Comparison of ENCODE assay signal across 1 cellular context in the genomic region with DNA sequence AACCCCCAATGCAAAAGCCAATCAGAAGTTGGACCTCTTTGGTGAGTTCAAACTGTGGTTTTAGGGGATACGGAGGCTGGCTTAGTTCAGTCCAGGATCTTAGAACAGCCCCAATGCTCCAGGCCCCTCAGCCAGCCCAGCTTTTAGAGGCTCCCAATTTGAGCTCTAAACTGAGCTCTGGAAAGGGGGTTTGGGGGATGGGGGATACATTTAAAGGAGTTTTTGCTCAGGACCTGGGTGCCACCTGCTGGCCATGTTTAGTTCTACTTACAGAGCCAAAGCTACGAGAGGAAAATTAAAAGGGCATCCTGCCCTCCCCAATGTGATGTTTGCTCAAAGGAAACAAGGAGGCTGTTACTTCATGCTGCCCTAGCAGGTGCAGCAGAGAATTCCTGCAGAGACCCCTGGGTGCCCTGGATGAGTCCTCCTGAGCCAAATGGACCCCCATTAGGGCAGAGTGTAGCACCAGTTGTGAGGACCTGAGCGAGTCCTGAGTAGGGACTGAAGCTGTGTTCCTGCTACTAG.
A peak's percentile ranks its signal among the peaks of the same experiment; 100 is the strongest.
TF ChIP-seq lines count a peak whose summit lies in the region.

No MANE protein-coding gene starts in this region.

TF ChIP-seq in K562, 482 proteins besides CTCF, POLR2A, EP300 and RAD21 (continued from another document):
- TF ChIP-seq, protein P1, sequence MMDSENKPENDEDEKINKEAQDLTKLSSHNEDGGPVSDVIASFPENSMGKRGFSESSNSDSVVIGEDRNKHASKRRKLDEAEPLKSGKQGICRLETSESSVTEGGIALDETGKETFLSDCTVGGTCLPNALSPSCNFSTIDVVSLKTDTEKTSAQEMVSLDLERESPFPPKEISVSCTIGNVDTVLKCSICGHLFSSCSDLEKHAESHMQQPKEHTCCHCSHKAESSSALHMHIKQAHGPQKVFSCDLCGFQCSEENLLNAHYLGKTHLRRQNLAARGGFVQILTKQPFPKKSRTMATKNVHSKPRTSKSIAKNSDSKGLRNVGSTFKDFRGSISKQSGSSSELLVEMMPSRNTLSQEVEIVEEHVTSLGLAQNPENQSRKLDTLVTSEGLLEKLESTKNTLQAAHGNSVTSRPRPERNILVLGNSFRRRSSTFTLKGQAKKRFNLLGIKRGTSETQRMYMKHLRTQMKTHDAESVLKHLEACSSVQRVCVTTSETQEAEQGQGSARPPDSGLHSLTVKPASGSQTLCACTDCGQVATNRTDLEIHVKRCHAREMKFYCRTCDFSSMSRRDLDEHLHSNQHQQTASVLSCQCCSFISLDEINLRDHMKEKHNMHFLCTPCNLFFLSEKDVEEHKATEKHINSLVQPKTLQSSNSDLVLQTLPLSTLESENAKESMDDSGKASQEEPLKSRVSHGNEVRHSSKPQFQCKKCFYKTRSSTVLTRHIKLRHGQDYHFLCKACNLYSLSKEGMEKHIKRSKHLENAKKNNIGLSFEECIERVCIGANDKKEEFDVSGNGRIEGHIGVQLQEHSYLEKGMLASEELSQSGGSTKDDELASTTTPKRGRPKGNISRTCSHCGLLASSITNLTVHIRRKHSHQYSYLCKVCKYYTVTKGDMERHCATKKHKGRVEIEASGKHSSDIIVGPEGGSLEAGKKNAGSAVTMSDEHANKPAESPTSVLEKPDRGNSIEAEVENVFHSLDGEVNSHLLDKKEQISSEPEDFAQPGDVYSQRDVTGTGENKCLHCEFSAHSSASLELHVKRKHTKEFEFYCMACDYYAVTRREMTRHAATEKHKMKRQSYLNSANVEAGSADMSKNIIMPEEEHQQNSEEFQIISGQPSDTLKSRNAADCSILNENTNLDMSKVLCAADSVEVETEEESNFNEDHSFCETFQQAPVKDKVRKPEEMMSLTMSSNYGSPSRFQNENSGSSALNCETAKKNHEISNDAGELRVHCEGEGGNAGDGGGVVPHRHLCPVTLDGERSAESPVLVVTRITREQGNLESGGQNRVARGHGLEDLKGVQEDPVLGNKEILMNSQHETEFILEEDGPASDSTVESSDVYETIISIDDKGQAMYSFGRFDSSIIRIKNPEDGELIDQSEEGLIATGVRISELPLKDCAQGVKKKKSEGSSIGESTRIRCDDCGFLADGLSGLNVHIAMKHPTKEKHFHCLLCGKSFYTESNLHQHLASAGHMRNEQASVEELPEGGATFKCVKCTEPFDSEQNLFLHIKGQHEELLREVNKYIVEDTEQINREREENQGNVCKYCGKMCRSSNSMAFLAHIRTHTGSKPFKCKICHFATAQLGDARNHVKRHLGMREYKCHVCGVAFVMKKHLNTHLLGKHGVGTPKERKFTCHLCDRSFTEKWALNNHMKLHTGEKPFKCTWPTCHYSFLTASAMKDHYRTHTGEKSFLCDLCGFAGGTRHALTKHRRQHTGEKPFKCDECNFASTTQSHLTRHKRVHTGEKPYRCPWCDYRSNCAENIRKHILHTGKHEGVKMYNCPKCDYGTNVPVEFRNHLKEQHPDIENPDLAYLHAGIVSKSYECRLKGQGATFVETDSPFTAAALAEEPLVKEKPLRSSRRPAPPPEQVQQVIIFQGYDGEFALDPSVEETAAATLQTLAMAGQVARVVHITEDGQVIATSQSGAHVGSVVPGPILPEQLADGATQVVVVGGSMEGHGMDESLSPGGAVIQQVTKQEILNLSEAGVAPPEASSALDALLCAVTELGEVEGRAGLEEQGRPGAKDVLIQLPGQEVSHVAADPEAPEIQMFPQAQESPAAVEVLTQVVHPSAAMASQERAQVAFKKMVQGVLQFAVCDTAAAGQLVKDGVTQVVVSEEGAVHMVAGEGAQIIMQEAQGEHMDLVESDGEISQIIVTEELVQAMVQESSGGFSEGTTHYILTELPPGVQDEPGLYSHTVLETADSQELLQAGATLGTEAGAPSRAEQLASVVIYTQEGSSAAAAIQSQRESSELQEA (IDR thresholded peaks at IDR 0.05; ENCODE audit: low read depth) = peak; percentile 72
- TF ChIP-seq GATAD2B (IDR thresholded peaks at IDR 0.05; ENCODE audit: borderline replicate concordance) (0 out of 2 replicates have a peak, but pooled peaks have one; percentile 32), CC2D1A (IDR thresholded peaks at IDR 0.05) (peak; percentile 84), NR2C1 (IDR thresholded peaks at IDR 0.05) (no peak), NR2C1 (tag; IDR thresholded peaks at IDR 0.05) (0 out of 2 replicates have a peak, but pooled peaks have one; percentile 41), BRD9 (IDR thresholded peaks at IDR 0.05; ENCODE audit: low read depth, partially characterized antibody) (peak; percentile 73), ZNF778 (CRISPR knock-in tag; IDR thresholded peaks at IDR 0.05) (no peak), JUND (IDR thresholded peaks at IDR 0.05; ENCODE audit: borderline replicate concordance, low read depth, low read length) (no peak), JUND (tag; IDR thresholded peaks at IDR 0.05; ENCODE audit: borderline replicate concordance, low read depth, low read length) (peak; percentile 38; the same call in 1 of the 3 replicates), ZNF592 (IDR thresholded peaks at IDR 0.05) (peak; percentile 77), MAFG (tag; conservative IDR thresholded peaks at IDR 0.05) (no peak), NRF1 (conservative IDR thresholded peaks at IDR 0.05 in 1 of 2, IDR thresholded peaks at IDR 0.05 in 1 of 2) (no peak), ATF7 (IDR thresholded peaks at IDR 0.05) (0 out of 2 replicates have a peak, but pooled peaks have one; percentile 16), KAT2B (IDR thresholded peaks at IDR 0.05; ENCODE audit: low read depth, low read length) (no peak), ELF2 (CRISPR knock-in tag; IDR thresholded peaks at IDR 0.05) (peak; percentile 32; the same call in 1 of the 2 replicates), TFAP4 (CRISPR knock-in tag; IDR thresholded peaks at IDR 0.05; ENCODE audit: borderline replicate concordance) (0 out of 2 replicates have a peak, but pooled peaks have one; percentile 54), SMAD3 (CRISPR knock-in tag; conservative IDR thresholded peaks at IDR 0.05) (0 out of 2 replicates have a peak, but pooled peaks have one; percentile 21), FOXO4 (CRISPR knock-in tag; IDR thresholded peaks at IDR 0.05) (no peak), ZBTB7A (IDR thresholded peaks at IDR 0.05; ENCODE audit: borderline replicate concordance, control insufficient read depth, low read depth, low read length) (peak; percentile 76), CTBP1 (IDR thresholded peaks at IDR 0.05; ENCODE audit: borderline replicate concordance) (peak; percentile 40; the same call in 1 of the 2 replicates), LARP7 (IDR thresholded peaks at IDR 0.05) (no peak), MAZ (CRISPR knock-in tag; conservative IDR thresholded peaks at IDR 0.05 in 1 of 2, IDR thresholded peaks at IDR 0.05 in 1 of 2) (peak in 1 of 2 experiments; percentile 32; a peak in 1 of 4 replicates), SRSF3 (IDR thresholded peaks at IDR 0.05; ENCODE audit: insufficient read depth, low read length) (no peak), ARID2 (IDR thresholded peaks at IDR 0.05) (peak; percentile 85), CBX3 (IDR thresholded peaks at IDR 0.05; ENCODE audit: borderline replicate concordance in 1 of 2, low read length in 2 of 2) (0 out of 3 replicates have a peak, but pooled peaks of 1 of the 2 experiments have one; percentile 13), STAG1 (CRISPR knock-in tag; IDR thresholded peaks at IDR 0.05; ENCODE audit: borderline replicate concordance) (0 out of 2 replicates have a peak, but pooled peaks have one; percentile 16), DPF2 (IDR thresholded peaks at IDR 0.05) (no peak)
- TF ChIP-seq, protein P2, sequence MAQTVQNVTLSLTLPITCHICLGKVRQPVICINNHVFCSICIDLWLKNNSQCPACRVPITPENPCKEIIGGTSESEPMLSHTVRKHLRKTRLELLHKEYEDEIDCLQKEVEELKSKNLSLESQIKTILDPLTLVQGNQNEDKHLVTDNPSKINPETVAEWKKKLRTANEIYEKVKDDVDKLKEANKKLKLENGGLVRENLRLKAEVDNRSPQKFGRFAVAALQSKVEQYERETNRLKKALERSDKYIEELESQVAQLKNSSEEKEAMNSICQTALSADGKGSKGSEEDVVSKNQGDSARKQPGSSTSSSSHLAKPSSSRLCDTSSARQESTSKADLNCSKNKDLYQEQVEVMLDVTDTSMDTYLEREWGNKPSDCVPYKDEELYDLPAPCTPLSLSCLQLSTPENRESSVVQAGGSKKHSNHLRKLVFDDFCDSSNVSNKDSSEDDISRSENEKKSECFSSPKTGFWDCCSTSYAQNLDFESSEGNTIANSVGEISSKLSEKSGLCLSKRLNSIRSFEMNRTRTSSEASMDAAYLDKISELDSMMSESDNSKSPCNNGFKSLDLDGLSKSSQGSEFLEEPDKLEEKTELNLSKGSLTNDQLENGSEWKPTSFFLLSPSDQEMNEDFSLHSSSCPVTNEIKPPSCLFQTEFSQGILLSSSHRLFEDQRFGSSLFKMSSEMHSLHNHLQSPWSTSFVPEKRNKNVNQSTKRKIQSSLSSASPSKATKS (CRISPR knock-in tag; IDR thresholded peaks at IDR 0.05) = no peak
- TF ChIP-seq, protein P3, sequence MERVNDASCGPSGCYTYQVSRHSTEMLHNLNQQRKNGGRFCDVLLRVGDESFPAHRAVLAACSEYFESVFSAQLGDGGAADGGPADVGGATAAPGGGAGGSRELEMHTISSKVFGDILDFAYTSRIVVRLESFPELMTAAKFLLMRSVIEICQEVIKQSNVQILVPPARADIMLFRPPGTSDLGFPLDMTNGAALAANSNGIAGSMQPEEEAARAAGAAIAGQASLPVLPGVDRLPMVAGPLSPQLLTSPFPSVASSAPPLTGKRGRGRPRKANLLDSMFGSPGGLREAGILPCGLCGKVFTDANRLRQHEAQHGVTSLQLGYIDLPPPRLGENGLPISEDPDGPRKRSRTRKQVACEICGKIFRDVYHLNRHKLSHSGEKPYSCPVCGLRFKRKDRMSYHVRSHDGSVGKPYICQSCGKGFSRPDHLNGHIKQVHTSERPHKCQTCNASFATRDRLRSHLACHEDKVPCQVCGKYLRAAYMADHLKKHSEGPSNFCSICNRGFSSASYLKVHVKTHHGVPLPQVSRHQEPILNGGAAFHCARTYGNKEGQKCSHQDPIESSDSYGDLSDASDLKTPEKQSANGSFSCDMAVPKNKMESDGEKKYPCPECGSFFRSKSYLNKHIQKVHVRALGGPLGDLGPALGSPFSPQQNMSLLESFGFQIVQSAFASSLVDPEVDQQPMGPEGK (CRISPR knock-in tag; IDR thresholded peaks at IDR 0.05; ENCODE audit: borderline replicate concordance) = no peak
- TF ChIP-seq, protein P4, sequence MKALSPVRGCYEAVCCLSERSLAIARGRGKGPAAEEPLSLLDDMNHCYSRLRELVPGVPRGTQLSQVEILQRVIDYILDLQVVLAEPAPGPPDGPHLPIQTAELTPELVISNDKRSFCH (CRISPR knock-in tag; IDR thresholded peaks at IDR 0.05) = no peak
- TF ChIP-seq, protein P4 (tag; IDR thresholded peaks at IDR 0.05) = peak; percentile 49; the same call in 1 of the 2 replicates
TF ChIP-seq in K562: peak in this region for 41.
